8 cellular contexts compared by ENCODE assay signal in genomic region chr17:40319651-40320550, GRCh38. TPM values are rescaled to one million over a fixed set of nuclear protein-coding genes. Genes with fewer than 3 reads are reported as not detected.
A peak's percentile ranks its signal among the peaks of the same experiment; 100 is the strongest.
DNase-seq lines count a peak whose midpoint lies in the region; ATAC-seq and TF ChIP-seq lines count a peak whose summit lies in the region.

No MANE protein-coding gene starts in this region.

- H3K27me3 Mint-ChIP-seq in activated CD8-positive, alpha-beta T cell treated with anti-CD3 and anti-CD28 coated beads for 36 hours, result no peaks in the 10 kb centered on the region

- H3K4me3 ChIP-seq in HEK293 (ENCODE audit: low read depth, low read length), result no peak overlapping the region
- peak overlapping the region; percentile 3 to 56 for H3K4me3 ChIP-seq in esophagus (ENCODE audit: low read depth in 1 of 2, low read length in 2 of 2)
- H3K4me3 ChIP-seq in skin epidermis, result peak overlapping the region; percentile 61 to 99 (median 90)

- H3K36me3 ChIP-seq in HEK293 (ENCODE audit: control insufficient read depth in 2 of 2, insufficient read depth in 1 of 2, low read length in 2 of 2) (no peaks in the 10 kb centered on the region), esophagus (ENCODE audit: control insufficient read depth in 2 of 2, insufficient read depth in 2 of 2, low read length in 1 of 2) (peaks cover 0 to 2% of the 10 kb centered on the region in 2 donors)

- H3K27me3 ChIP-seq in esophagus (ENCODE audit: control insufficient read depth in 1 of 2, insufficient read depth in 2 of 2, low read length in 2 of 2), result no peaks in the 10 kb centered on the region

- peak overlapping the region; percentile 99 for H3K27ac Mint-ChIP-seq in activated CD8-positive, alpha-beta T cell treated with anti-CD3 and anti-CD28 coated beads for 36 hours

- peaks cover 37% of the 10 kb centered on the region for H3K4me1 ChIP-seq in HEK293 (ENCODE audit: control insufficient read depth, insufficient read depth, low read length)
- peaks cover 24 to 65% of the 10 kb centered on the region in 2 donors for H3K4me1 ChIP-seq in esophagus (ENCODE audit: control insufficient read depth in 2 of 2, insufficient read depth in 2 of 2, low read length in 1 of 2)

- CTCF ChIA-PET in HEK293 (lab: Yijun Ruan, JAX), result interaction anchor here (0.6 to 6.0 kb wide), 6 partner anchors 10 to 407 kb away, joined by 3 to 85 read pairs (median 4); no protein-coding TSS in a partner anchor
- CTCF ChIA-PET in activated CD8-positive, alpha-beta T cell treated with anti-CD3 and anti-CD28 coated beads for 36 hours (lab: Charles Lee), result interaction anchor here (1.4 to 42.0 kb wide), 4 partner anchors 9 to 31 kb away, joined by 3 to 780 read pairs (median 12); no protein-coding TSS in a partner anchor

- H3K9me3 Mint-ChIP-seq in activated CD8-positive, alpha-beta T cell treated with anti-CD3 and anti-CD28 coated beads for 36 hours, result no peaks in the 10 kb centered on the region

- intact Hi-C loops in activated CD8-positive, alpha-beta T cell treated with anti-CD3 and anti-CD28 coated beads for 36 hours (cut with micrococcal nuclease), result no loop called here

- no peak for TF ChIP-seq CTCF in HEK293 (tag by site-specific recombination; IDR thresholded peaks at IDR 0.05)
- no peak for TF ChIP-seq CTCF in activated CD8-positive, alpha-beta T cell treated with anti-CD3 and anti-CD28 coated beads for 36 hours (IDR thresholded peaks at IDR 0.05)

- peak overlapping the region; percentile 98 for H3K4me3 Mint-ChIP-seq in activated CD8-positive, alpha-beta T cell treated with anti-CD3 and anti-CD28 coated beads for 36 hours

- DNase-seq in activated CD8-positive, alpha-beta T cell treated with anti-CD3 and anti-CD28 coated beads for 36 hours, result peak; percentile 81
- no peak for DNase-seq in medulla oblongata (ENCODE audit: extremely low spot score)

- no peaks in the 10 kb centered on the region for H3K9me3 ChIP-seq in HEK293 (ENCODE audit: control insufficient read depth, insufficient read depth, low read depth, low read length)
- H3K9me3 ChIP-seq in esophagus (ENCODE audit: control insufficient read depth in 2 of 2, insufficient read depth in 1 of 2, low read depth in 1 of 2, low read length in 1 of 2), result no peaks in the 10 kb centered on the region

- no peak for ATAC-seq in activated CD8-positive, alpha-beta T cell treated with anti-CD3 and anti-CD28 coated beads for 36 hours
- ATAC-seq in GM19324 (IDR thresholded peaks at IDR 0.05; ENCODE audit: low FRiP score, unreplicated experiment) (no peak), GM21717 (IDR thresholded peaks at IDR 0.05; ENCODE audit: unreplicated experiment) (no peak), HG03565 (IDR thresholded peaks at IDR 0.05; ENCODE audit: unreplicated experiment) (no peak)

- peaks cover 8% of the 10 kb centered on the region for H3K36me3 Mint-ChIP-seq in activated CD8-positive, alpha-beta T cell treated with anti-CD3 and anti-CD28 coated beads for 36 hours (ENCODE audit: low read depth)

- POLR2A ChIA-PET in HEK293 (lab: Yijun Ruan, JAX), result interaction anchor here (1.1 to 2.0 kb wide), 2 partner anchors 21 to 26 kb away, joined by 7 to 11 read pairs; no protein-coding TSS in a partner anchor
- POLR2A ChIA-PET in activated CD8-positive, alpha-beta T cell treated with anti-CD3 and anti-CD28 coated beads for 36 hours (lab: Charles Lee), result interaction anchor here (0.7 to 11.5 kb wide), 14 partner anchors 9 to 242 kb away, joined by 3 to 101 read pairs (median 3); partner anchors contain the start of gene RARA

- H3K4me1 Mint-ChIP-seq in activated CD8-positive, alpha-beta T cell treated with anti-CD3 and anti-CD28 coated beads for 36 hours (ENCODE audit: low read depth), result peaks cover 75% of the 10 kb centered on the region

- H3K27ac ChIP-seq in HEK293 (ENCODE audit: extremely low read depth, low read depth, low read length) (no peak overlapping the region), esophagus (ENCODE audit: low read depth in 2 of 2, low read length in 1 of 2) (peak overlapping the region; percentile 79 to 90), skin epidermis (peak overlapping the region; percentile 15 to 99 (median 95))

- 43% methylated on average over 11 of the region's 11 CpGs for WGBS in esophagus, 2 donors

TF ChIP-seq in HEK293, 187 proteins besides CTCF, POLR2A, EP300 and RAD21 (continues in another document):
- TF ChIP-seq ZFP41 (tag by site-specific recombination; IDR thresholded peaks at IDR 0.05; ENCODE audit: borderline replicate concordance), result no peak
- TF ChIP-seq ZSCAN16 (tag by site-specific recombination; IDR thresholded peaks at IDR 0.05), result no peak
- TF ChIP-seq ZIC2 (tag by site-specific recombination; IDR thresholded peaks at IDR 0.05), result peak; percentile 46
- no peak for TF ChIP-seq IKZF3 (tag by site-specific recombination; IDR thresholded peaks at IDR 0.05)
- TF ChIP-seq ZFHX2 (tag by site-specific recombination; conservative IDR thresholded peaks at IDR 0.05), result peak; percentile 85
- TF ChIP-seq ZNF626 (tag by site-specific recombination; IDR thresholded peaks at IDR 0.05), result no peak
- peak; percentile 89 for TF ChIP-seq HIC1 (tag by site-specific recombination; IDR thresholded peaks at IDR 0.05)
- TF ChIP-seq, protein P1, sequence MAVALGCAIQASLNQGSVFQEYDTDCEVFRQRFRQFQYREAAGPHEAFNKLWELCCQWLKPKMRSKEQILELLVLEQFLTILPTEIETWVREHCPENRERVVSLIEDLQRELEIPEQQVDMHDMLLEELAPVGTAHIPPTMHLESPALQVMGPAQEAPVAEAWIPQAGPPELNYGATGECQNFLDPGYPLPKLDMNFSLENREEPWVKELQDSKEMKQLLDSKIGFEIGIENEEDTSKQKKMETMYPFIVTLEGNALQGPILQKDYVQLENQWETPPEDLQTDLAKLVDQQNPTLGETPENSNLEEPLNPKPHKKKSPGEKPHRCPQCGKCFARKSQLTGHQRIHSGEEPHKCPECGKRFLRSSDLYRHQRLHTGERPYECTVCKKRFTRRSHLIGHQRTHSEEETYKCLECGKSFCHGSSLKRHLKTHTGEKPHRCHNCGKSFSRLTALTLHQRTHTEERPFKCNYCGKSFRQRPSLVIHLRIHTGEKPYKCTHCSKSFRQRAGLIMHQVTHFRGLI (tag by site-specific recombination; IDR thresholded peaks at IDR 0.05), result no peak
- TF ChIP-seq, protein P2, sequence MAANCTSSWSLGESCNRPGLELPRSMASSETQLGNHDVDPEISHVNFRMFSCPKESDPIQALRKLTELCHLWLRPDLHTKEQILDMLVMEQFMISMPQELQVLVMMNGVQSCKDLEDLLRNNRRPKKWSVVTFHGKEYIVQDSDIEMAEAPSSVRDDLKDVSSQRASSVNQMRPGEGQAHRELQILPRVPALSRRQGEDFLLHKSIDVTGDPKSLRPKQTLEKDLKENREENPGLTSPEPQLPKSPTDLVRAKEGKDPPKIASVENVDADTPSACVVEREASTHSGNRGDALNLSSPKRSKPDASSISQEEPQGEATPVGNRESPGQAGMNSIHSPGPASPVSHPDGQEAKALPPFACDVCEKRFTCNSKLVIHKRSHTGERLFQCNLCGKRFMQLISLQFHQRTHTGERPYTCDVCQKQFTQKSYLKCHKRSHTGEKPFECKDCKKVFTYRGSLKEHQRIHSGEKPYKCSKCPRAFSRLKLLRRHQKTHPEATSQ (tag by site-specific recombination; IDR thresholded peaks at IDR 0.05), result no peak
- TF ChIP-seq ZBTB10 (tag by site-specific recombination; IDR thresholded peaks at IDR 0.05), result peak; percentile 36; the same call in 1 of the 2 replicates
- TF ChIP-seq ZNF600 (tag by site-specific recombination; IDR thresholded peaks at IDR 0.05), result 0 out of 2 replicates have a peak, but pooled peaks have one; percentile 21
- no peak for TF ChIP-seq ZNF585B (tag by site-specific recombination; IDR thresholded peaks at IDR 0.05)
- no peak for TF ChIP-seq ZNF621 (tag by site-specific recombination; IDR thresholded peaks at IDR 0.05)

RNA-seq across cellular contexts. Expression of gene RARA, which starts 10.9 kb away (rescaled TPM):
- total RNA-seq in activated CD8-positive, alpha-beta T cell treated with anti-CD3 and anti-CD28 coated beads for 36 hours, result 10 to 100 TPM; 34.7 to 36.2 TPM
- 1 to 10 TPM; 5.2 to 6.6 TPM for polyA plus RNA-seq in esophagus

RNA-seq across cellular contexts. Expression of gene CDC6, which starts 32.2 kb away (rescaled TPM):
- total RNA-seq in activated CD8-positive, alpha-beta T cell treated with anti-CD3 and anti-CD28 coated beads for 36 hours, result 100 to 1,000 TPM; 110 to 118 TPM
- 1 to 10 TPM; 5.1 to 7.5 TPM for polyA plus RNA-seq in esophagus

RNA-seq across cellular contexts. Expression of gene GJD3, which starts 44.6 kb away (rescaled TPM):
- not detected for total RNA-seq in activated CD8-positive, alpha-beta T cell treated with anti-CD3 and anti-CD28 coated beads for 36 hours
- 1 to 10 TPM in 1 of 2 donors, under 1 TPM in 1; 0.68 to 1.0 TPM for polyA plus RNA-seq in esophagus
